Comparison of ENCODE assay signal across 19 cellular contexts in genomic region chr9:86626802-86627201, GRCh38.
"Had no signal": no experiment of that assay in that cellular context is flagged by ENCODE, and none has a peak within 500 bp of the region (broad histone marks: within the 10 kb centered on the region; RNA-seq: fewer than 3 reads in every experiment).

No MANE protein-coding gene starts in this region.

- H3K4me1 ChIP-seq: suprapubic skin, thyroid gland had no signal

- H3K27me3 ChIP-seq: heart left ventricle, ovary, suprapubic skin, thyroid gland had no signal

- H3K36me3 ChIP-seq: heart left ventricle, ovary, suprapubic skin, thyroid gland had no signal

- H3K36me3 Mint-ChIP-seq: naive thymus-derived CD8-positive, alpha-beta T cell; stimulated activated effector memory CD8-positive, alpha-beta T cell treated with anti-CD3 and anti-CD28 coated beads, Interleukin-12 subunit alpha, Interleukin-12 subunit beta, amount 100 ng/mL, for 72 hours; type B pancreatic cell had no signal

- H3K4me3 ChIP-seq: heart left ventricle, mucosa of descending colon, ovary, suprapubic skin, thyroid gland had no signal

- H3K9me3 ChIP-seq: heart left ventricle, mucosa of descending colon, ovary, suprapubic skin, thyroid gland had no signal

- H3K9me3 Mint-ChIP-seq: naive thymus-derived CD8-positive, alpha-beta T cell; neural crest cell; stimulated activated effector memory CD8-positive, alpha-beta T cell treated with anti-CD3 and anti-CD28 coated beads, Interleukin-12 subunit alpha, Interleukin-12 subunit beta, amount 100 ng/mL, for 72 hours; type B pancreatic cell had no signal

- H3K27ac ChIP-seq: epithelial cell of prostate, heart left ventricle, ovary, suprapubic skin, thyroid gland had no signal

- H3K27me3 Mint-ChIP-seq: naive thymus-derived CD8-positive, alpha-beta T cell; type B pancreatic cell had no signal

- H3K27ac Mint-ChIP-seq: naive thymus-derived CD8-positive, alpha-beta T cell; progenitor cell of endocrine pancreas; stimulated activated effector memory CD8-positive, alpha-beta T cell treated with anti-CD3 and anti-CD28 coated beads, Interleukin-12 subunit alpha, Interleukin-12 subunit beta, amount 100 ng/mL, for 72 hours; type B pancreatic cell had no signal

- H3K4me3 Mint-ChIP-seq: naive thymus-derived CD8-positive, alpha-beta T cell; neural crest cell; stimulated activated effector memory CD8-positive, alpha-beta T cell treated with anti-CD3 and anti-CD28 coated beads, Interleukin-12 subunit alpha, Interleukin-12 subunit beta, amount 100 ng/mL, for 72 hours; type B pancreatic cell had no signal

- ATAC-seq: heart left ventricle; mucosa of descending colon; naive thymus-derived CD8-positive, alpha-beta T cell; right cardiac atrium; stimulated activated effector memory CD8-positive, alpha-beta T cell treated with anti-CD3 and anti-CD28 coated beads, Interleukin-12 subunit alpha, Interleukin-12 subunit beta, amount 100 ng/mL, for 72 hours; stimulated activated naive CD8-positive, alpha-beta T cell treated with anti-CD3 and anti-CD28 coated beads, Interleukin-15, Interleukin-2, amounts not matched to agents 100 U/mL and 50 U/mL, for 24 hours had no signal

- H3K4me1 Mint-ChIP-seq: naive thymus-derived CD8-positive, alpha-beta T cell; stimulated activated effector memory CD8-positive, alpha-beta T cell treated with anti-CD3 and anti-CD28 coated beads, Interleukin-12 subunit alpha, Interleukin-12 subunit beta, amount 100 ng/mL, for 72 hours had no signal

- DNase-seq: effector memory CD4-positive, alpha-beta T cell; foreskin melanocyte; heart left ventricle; hippocampal formation; mammary epithelial cell; mucosa of descending colon; naive thymus-derived CD8-positive, alpha-beta T cell; ovary; right cardiac atrium; stimulated activated CD4-positive, alpha-beta T cell treated with anti-CD3 and anti-CD28 coated beads, Interleukin-4, amount 100 ng/mL, for 1 hour; stimulated activated CD8-positive, alpha-beta memory T cell treated with anti-CD3 and anti-CD28 coated beads, Interleukin-4, amount 100 ng/mL, for 48 hours; stimulated activated naive CD8-positive, alpha-beta T cell treated with anti-CD3 and anti-CD28 coated beads, Interleukin-15, Interleukin-2, amounts not matched to agents 100 U/mL and 50 U/mL, for 24 hours; thyroid gland had no signal
